In genomic region chr18:45167109-45167551, GRCh38 we compare ENCODE assay signal across 18 cellular contexts.
DNase-seq lines count a peak whose midpoint lies in the region; ATAC-seq and TF ChIP-seq lines count a peak whose summit lies in the region.
"Had no signal": no experiment of that assay in that cellular context is flagged by ENCODE, and none has a peak within 500 bp of the region (broad histone marks: within the 10 kb centered on the region; RNA-seq: fewer than 3 reads in every experiment).

No MANE protein-coding gene starts in this region.

- TF ChIP-seq CTCF in Loucy (conservative IDR thresholded peaks at IDR 0.05; ENCODE audit: low read length) (no peak), epithelial cell of esophagus (IDR thresholded peaks at IDR 0.05; ENCODE audit: insufficient read depth, low read depth, low read length, missing control alignments) (no peak)

- no peaks in the 10 kb centered on the region for H3F3A ChIP-seq in Loucy (ENCODE audit: low read depth)

- H2AFZ ChIP-seq in Loucy (ENCODE audit: low read length) = no peak overlapping the region
- H2AFZ ChIP-seq: neural progenitor cell had no signal

- H3K4me2 ChIP-seq in Loucy (ENCODE audit: low read depth, low read length, poor library complexity, severe bottlenecking) = peak overlapping the region; percentile 36
- H3K4me2 ChIP-seq: neural progenitor cell had no signal

- no peaks in the 10 kb centered on the region for H3K9me3 Mint-ChIP-seq in stimulated activated effector memory CD8-positive, alpha-beta T cell treated with anti-CD3 and anti-CD28 coated beads, Interleukin-12 subunit alpha, Interleukin-12 subunit beta, amount 100 ng/mL, for 72 hours
- H3K9me3 Mint-ChIP-seq: neural progenitor cell had no signal

- no peaks in the 10 kb centered on the region for H4K20me1 ChIP-seq in Loucy (ENCODE audit: insufficient read depth, low read length, poor library complexity, severe bottlenecking)

- H3K27me3 ChIP-seq in Loucy (ENCODE audit: insufficient read depth, low read length, poor library complexity, severe bottlenecking) = no peaks in the 10 kb centered on the region
- H3K27me3 ChIP-seq: neural progenitor cell, tibial artery had no signal

- DNase-seq in DMS53 (lab: John Stamatoyannopoulos, UW) = peak; percentile 36
- DNase-seq in DMS53 treated with DMSO at 0.1 percent for 48 hours (lab: John Stamatoyannopoulos, UW; ENCODE audit: unreplicated experiment) = no peak
- peak; percentile 64 for DNase-seq in epithelial cell of esophagus (ENCODE audit: low read depth)
- no peak for DNase-seq in stimulated activated effector memory CD8-positive, alpha-beta T cell treated with anti-CD3 and anti-CD28 coated beads, Interleukin-12 subunit alpha, Interleukin-12 subunit beta, amount 100 ng/mL, for 72 hours (ENCODE audit: low spot score in 2 of 2)
- DNase-seq in NCI-H1092 (lab: John Stamatoyannopoulos, UW) = no peak
- DNase-seq in germinal center (ENCODE audit: low spot score) = no peak
- no peak for DNase-seq in GM19240 (ENCODE audit: insufficient read length, low spot score)
- DNase-seq: activated CD4-positive, CD25-positive, alpha-beta regulatory T cell; activated T-cell treated with anti-CD3 and anti-CD28 coated beads, Interleukin-2, amount 50 U/mL, for 1 hour; effector CD4-positive, alpha-beta T cell; heart right ventricle; left ventricle myocardium inferior; NCI-H1105 treated with DMSO at 0.1 percent for 48 hours; NCI-H524; SIG-M5 had no signal

- no peak overlapping the region for H3K27ac Mint-ChIP-seq in stimulated activated effector memory CD8-positive, alpha-beta T cell treated with anti-CD3 and anti-CD28 coated beads, Interleukin-12 subunit alpha, Interleukin-12 subunit beta, amount 100 ng/mL, for 72 hours
- H3K27ac Mint-ChIP-seq: neural progenitor cell had no signal

- H3K4me3 ChIP-seq in Loucy (ENCODE audit: low read length, poor library complexity, severe bottlenecking) = no peak overlapping the region
- no peak overlapping the region for H3K4me3 ChIP-seq in epithelial cell of esophagus (ENCODE audit: low read length)
- H3K4me3 ChIP-seq: heart right ventricle, left ventricle myocardium inferior, neural progenitor cell, tibial artery had no signal

- H3K9me2 ChIP-seq in Loucy (replicated peaks; ENCODE audit: low read depth, low read length) = no peaks in the 10 kb centered on the region

- peak; percentile 87 for ATAC-seq in stimulated activated effector memory CD8-positive, alpha-beta T cell treated with anti-CD3 and anti-CD28 coated beads, Interleukin-12 subunit alpha, Interleukin-12 subunit beta, amount 100 ng/mL, for 72 hours
- ATAC-seq: heart right ventricle had no signal

- no peaks in the 10 kb centered on the region for H3K79me2 ChIP-seq in Loucy (ENCODE audit: insufficient read depth, low read length)

- H3K9me3 ChIP-seq in Loucy (ENCODE audit: insufficient read depth, low read depth, low read length) = no peaks in the 10 kb centered on the region
- H3K9me3 ChIP-seq: heart right ventricle, left ventricle myocardium inferior, tibial artery had no signal

- no peaks in the 10 kb centered on the region for H3K36me3 Mint-ChIP-seq in stimulated activated effector memory CD8-positive, alpha-beta T cell treated with anti-CD3 and anti-CD28 coated beads, Interleukin-12 subunit alpha, Interleukin-12 subunit beta, amount 100 ng/mL, for 72 hours
- H3K36me3 Mint-ChIP-seq: neural progenitor cell had no signal

- no peaks in the 10 kb centered on the region for H3K36me3 ChIP-seq in Loucy (ENCODE audit: insufficient read depth, low read length)
- H3K36me3 ChIP-seq: heart right ventricle, left ventricle myocardium inferior, neural progenitor cell, tibial artery had no signal

- peak overlapping the region; percentile 8 for H3K9ac ChIP-seq in Loucy (ENCODE audit: low read depth, low read length, poor library complexity, severe bottlenecking)
- H3K9ac ChIP-seq: neural progenitor cell had no signal

- H3K4me1 ChIP-seq in Loucy (ENCODE audit: insufficient read depth, low read length, poor library complexity, severe bottlenecking) = peaks cover 25% of the 10 kb centered on the region
- H3K4me1 ChIP-seq: left ventricle myocardium inferior, neural progenitor cell had no signal

- H3K4me1 Mint-ChIP-seq in stimulated activated effector memory CD8-positive, alpha-beta T cell treated with anti-CD3 and anti-CD28 coated beads, Interleukin-12 subunit alpha, Interleukin-12 subunit beta, amount 100 ng/mL, for 72 hours = peaks cover 19% of the 10 kb centered on the region
- H3K4me1 Mint-ChIP-seq: neural progenitor cell had no signal

- H3K4me3 Mint-ChIP-seq in stimulated activated effector memory CD8-positive, alpha-beta T cell treated with anti-CD3 and anti-CD28 coated beads, Interleukin-12 subunit alpha, Interleukin-12 subunit beta, amount 100 ng/mL, for 72 hours = no peak overlapping the region
- H3K4me3 Mint-ChIP-seq: neural progenitor cell had no signal

Comparison
In these comparisons a context has a peak if more than half of its experiments do, and no peak if none do; other contexts are left out.
1. DNase-seq: peak in DMS53 (single experiment) and epithelial cell of esophagus (single experiment); none in DMS53 treated with DMSO at 0.1 percent for 48 hours (single experiment), stimulated activated effector memory CD8-positive, alpha-beta T cell treated with anti-CD3 and anti-CD28 coated beads, Interleukin-12 subunit alpha, Interleukin-12 subunit beta, amount 100 ng/mL, for 72 hours (0 of 2), NCI-H1092 (single experiment), germinal center (single experiment) and GM19240 (single experiment).